21 cellular contexts compared by ENCODE assay signal in genomic region chr9:21608200-21608599, GRCh38.
DNase-seq lines count a peak whose midpoint lies in the region; ATAC-seq, FAIRE-seq and TF ChIP-seq lines count a peak whose summit lies in the region.
"Had no signal": no experiment of that assay in that cellular context is flagged by ENCODE, and none has a peak within 500 bp of the region (broad histone marks: within the 10 kb centered on the region; RNA-seq: fewer than 3 reads in every experiment).

No MANE protein-coding gene starts in this region.

- intact Hi-C loops in Panc1 (cut with micrococcal nuclease; ENCODE audit: unreplicated experiment) = no loop called here
- intact Hi-C loops in activated CD8-positive, alpha-beta T cell treated with anti-CD3 and anti-CD28 coated beads for 36 hours (cut with micrococcal nuclease) = no loop called here

- no peak for ATAC-seq in A549
- ATAC-seq in GM23338 = no peak
- ATAC-seq in Panc1 = no peak
- no peak for ATAC-seq in activated CD8-positive, alpha-beta T cell treated with anti-CD3 and anti-CD28 coated beads for 36 hours
- no peak for ATAC-seq in WTC11
- ATAC-seq: GM12878 had no signal

- H2AFZ ChIP-seq in GM23338 = peak overlapping the region; percentile 82; the same call in 1 of the 2 replicates

- TF ChIP-seq RAD21 in A549 (conservative IDR thresholded peaks at IDR 0.05 in 1 of 2, IDR thresholded peaks at IDR 0.05 in 1 of 2) = no peak

- H3K27me3 Mint-ChIP-seq in GM23338 (ENCODE audit: insufficient read depth, low read depth, poor library complexity) (peaks cover 2% of the 10 kb centered on the region), WTC11 (ENCODE audit: low read depth) (no peaks in the 10 kb centered on the region; the same call in 1 of the 2 replicates)
- H3K27me3 Mint-ChIP-seq in activated CD8-positive, alpha-beta T cell treated with anti-CD3 and anti-CD28 coated beads for 36 hours = no peaks in the 10 kb centered on the region
- H3K27me3 Mint-ChIP-seq: CD4-positive, CD25-positive, alpha-beta regulatory T cell had no signal

- H3K36me3 ChIP-seq in GM23338 (ENCODE audit: insufficient read depth) (no peaks in the 10 kb centered on the region), Panc1 (ENCODE audit: control insufficient read depth, insufficient read depth, low read length) (no peaks in the 10 kb centered on the region)
- H3K36me3 ChIP-seq: BE2C had no signal

- H3K27ac Mint-ChIP-seq in GM23338 (no peak overlapping the region), WTC11 (no peak overlapping the region)
- H3K27ac Mint-ChIP-seq in activated CD8-positive, alpha-beta T cell treated with anti-CD3 and anti-CD28 coated beads for 36 hours = no peak overlapping the region
- H3K27ac Mint-ChIP-seq: CD4-positive, CD25-positive, alpha-beta regulatory T cell; CD8-positive, alpha-beta memory T cell had no signal

- H3K27me3 ChIP-seq in GM23338 (ENCODE audit: insufficient read depth) (no peaks in the 10 kb centered on the region), Panc1 (ENCODE audit: control insufficient read depth, insufficient read depth, low read length) (no peaks in the 10 kb centered on the region)
- H3K27me3 ChIP-seq: BE2C had no signal

- H3K4me2 ChIP-seq in A549 (no peak overlapping the region), GM23338 (no peak overlapping the region)

- H4K20me1 ChIP-seq in GM23338 (replicated peaks; ENCODE audit: insufficient read depth) = no peaks in the 10 kb centered on the region

- H3K79me2 ChIP-seq in GM23338 (replicated peaks; ENCODE audit: insufficient read depth) = no peaks in the 10 kb centered on the region

- H3K27ac ChIP-seq in A549 = peak overlapping the region; percentile 38 to 75; a peak in 5 of 6 replicates
- no peak overlapping the region for H3K27ac ChIP-seq in GM23338 (ENCODE audit: low read depth)
- H3K27ac ChIP-seq in Panc1 (ENCODE audit: low read length) = peak overlapping the region; percentile 55

- TF ChIP-seq EP300 in A549 (IDR thresholded peaks at IDR 0.05) = no peak

- H3F3A ChIP-seq in GM23338 (replicated peaks; ENCODE audit: low read depth) = no peaks in the 10 kb centered on the region

- no peaks in the 10 kb centered on the region for H3K9me2 ChIP-seq in GM23338 (ENCODE audit: insufficient read depth)

- in situ Hi-C loops in Panc1 (cut with HindIII; ENCODE audit: low pct_unique_long_range_greater_than_20kb, low sequenced_read_pairs) = no loop called here

- H3K4me1 Mint-ChIP-seq in GM23338 (peaks cover 5% of the 10 kb centered on the region; the same call in 2 of the 3 replicates), WTC11 (peaks cover 12% of the 10 kb centered on the region)
- H3K4me1 Mint-ChIP-seq in activated CD8-positive, alpha-beta T cell treated with anti-CD3 and anti-CD28 coated beads for 36 hours (ENCODE audit: low read depth) = peaks cover 38% of the 10 kb centered on the region

- no peak for TF ChIP-seq CTCF in A549 (IDR thresholded peaks at IDR 0.05)
- TF ChIP-seq CTCF in GM23338 (conservative IDR thresholded peaks at IDR 0.05; ENCODE audit: low read depth in 2 of 2) = no peak
- no peak for TF ChIP-seq CTCF in Panc1 (IDR thresholded peaks at IDR 0.05)
- TF ChIP-seq CTCF in fibroblast of mammary gland (conservative IDR thresholded peaks at IDR 0.05; ENCODE audit: control insufficient read depth, insufficient read depth, low read depth, low read length) = no peak
- no peak for TF ChIP-seq CTCF in activated CD8-positive, alpha-beta T cell treated with anti-CD3 and anti-CD28 coated beads for 36 hours (IDR thresholded peaks at IDR 0.05)
- no peak for TF ChIP-seq CTCF in WTC11 (IDR thresholded peaks at IDR 0.05)

- H3K4me3 Mint-ChIP-seq in GM23338 (no peak overlapping the region), WTC11 (no peak overlapping the region)
- H3K4me3 Mint-ChIP-seq in activated CD8-positive, alpha-beta T cell treated with anti-CD3 and anti-CD28 coated beads for 36 hours = no peak overlapping the region
- H3K4me3 Mint-ChIP-seq: CD4-positive, CD25-positive, alpha-beta regulatory T cell; CD8-positive, alpha-beta memory T cell; HFFc6 had no signal

- no peaks in the 10 kb centered on the region for H3K9me3 ChIP-seq in A549
- no peaks in the 10 kb centered on the region for H3K9me3 ChIP-seq in Panc1 (ENCODE audit: control insufficient read depth, insufficient read depth, low read depth, low read length)
- H3K9me3 ChIP-seq: BE2C had no signal

- H3K9me3 Mint-ChIP-seq in GM23338 = no peaks in the 10 kb centered on the region
- peaks cover 3% of the 10 kb centered on the region for H3K9me3 Mint-ChIP-seq in activated CD8-positive, alpha-beta T cell treated with anti-CD3 and anti-CD28 coated beads for 36 hours
- no peaks in the 10 kb centered on the region for H3K9me3 Mint-ChIP-seq in WTC11
- H3K9me3 Mint-ChIP-seq: CD4-positive, CD25-positive, alpha-beta regulatory T cell; CD8-positive, alpha-beta memory T cell; HFFc6 had no signal

- CTCF ChIA-PET in A549 (lab: Yijun Ruan, JAX) = interaction anchor here (0.8 to 1.6 kb wide), 2 partner anchors 19 to 22 kb away, joined by 3 read pairs; no protein-coding TSS in a partner anchor
- CTCF ChIA-PET in Panc1 (lab: Charles Lee) = no interaction called here
- CTCF ChIA-PET in activated CD8-positive, alpha-beta T cell treated with anti-CD3 and anti-CD28 coated beads for 36 hours (lab: Charles Lee) = no interaction called here
- CTCF ChIA-PET in WTC11 (lab: Charles Lee) = no interaction called here

- TF ChIP-seq POLR2A in A549 (IDR thresholded peaks at IDR 0.05; ENCODE audit: low read length) = no peak

- no peak for FAIRE-seq in A549 (lab: Jason Lieb, UNC)
- FAIRE-seq: GM12878, GM19239, H54 had no signal

- no TSS peak for BruUV-seq in Panc1 (replicated peaks; lab: Mats Ljungman, UMichigan)

- no peak for DNase-seq in A549 (ENCODE audit: low read depth in 1 of 2, low spot score in 1 of 2)
- DNase-seq in GM23338 (ENCODE audit: low spot score) = no peak
- no peak for DNase-seq in Panc1 (ENCODE audit: low read depth, low spot score)
- DNase-seq in fibroblast of mammary gland (ENCODE audit: low read depth) = peak; percentile 44
- no peak for DNase-seq in activated CD8-positive, alpha-beta T cell treated with anti-CD3 and anti-CD28 coated beads for 36 hours
- DNase-seq in NCI-H2171 treated with DMSO at 0.1 percent for 48 hours (lab: John Stamatoyannopoulos, UW) = no peak
- no peak for DNase-seq in WTC11 (ENCODE audit: low spot score)
- DNase-seq: ACHN; BE2C; C1 segment of cervical spinal cord; CD4-positive, CD25-positive, alpha-beta regulatory T cell; CD8-positive, alpha-beta memory T cell; COR-L47; DMS 273 treated with DMSO at 0.1 percent for 48 hours; DMS53; DND-41; EL; HFFc6 had no signal

- POLR2A ChIA-PET in A549 (lab: Yijun Ruan, JAX) (no interaction called here), Panc1 (lab: Charles Lee) (no interaction called here), WTC11 (lab: Charles Lee) (no interaction called here)
- POLR2A ChIA-PET in activated CD8-positive, alpha-beta T cell treated with anti-CD3 and anti-CD28 coated beads for 36 hours (lab: Charles Lee) = no interaction called here

- H3K4me1 ChIP-seq in A549 = peaks cover 78% of the 10 kb centered on the region
- no peaks in the 10 kb centered on the region for H3K4me1 ChIP-seq in GM23338 (ENCODE audit: insufficient read depth)
- H3K4me1 ChIP-seq in Panc1 (ENCODE audit: control insufficient read depth, insufficient read depth, low read length) = peaks cover 12% of the 10 kb centered on the region
- H3K4me1 ChIP-seq: BE2C had no signal

- 88% methylated on average over 5 of the region's 5 CpGs for WGBS in A549 (ENCODE audit: missing lambda C conversion rate)

- no peaks in the 10 kb centered on the region for H3K36me3 Mint-ChIP-seq in GM23338 (ENCODE audit: low read depth)
- H3K36me3 Mint-ChIP-seq in activated CD8-positive, alpha-beta T cell treated with anti-CD3 and anti-CD28 coated beads for 36 hours (ENCODE audit: low read depth) = no peaks in the 10 kb centered on the region
- no peaks in the 10 kb centered on the region for H3K36me3 Mint-ChIP-seq in WTC11
- H3K36me3 Mint-ChIP-seq: CD4-positive, CD25-positive, alpha-beta regulatory T cell; CD8-positive, alpha-beta memory T cell had no signal

- no peak overlapping the region for H3K4me3 ChIP-seq in A549
- H3K4me3 ChIP-seq in GM23338 = no peak overlapping the region
- H3K4me3 ChIP-seq in Panc1 (ENCODE audit: low read depth in 2 of 2, low read length in 2 of 2) = no peak overlapping the region
- no peak overlapping the region for H3K4me3 ChIP-seq in fibroblast of mammary gland (ENCODE audit: control insufficient read depth, low read depth, low read length)
- H3K4me3 ChIP-seq: GM12878 had no signal

TF ChIP-seq in A549, 52 proteins besides CTCF, POLR2A, EP300 and RAD21:
- TF ChIP-seq CBX2 (IDR thresholded peaks at IDR 0.05; ENCODE audit: borderline replicate concordance, low read depth) (no peak), MAFK (IDR thresholded peaks at IDR 0.05; ENCODE audit: partially characterized antibody) (peak; percentile 76)

TF ChIP-seq in GM23338, 12 proteins besides CTCF, POLR2A, EP300 and RAD21 (continues in another document):
- TF ChIP-seq POLR2AphosphoS5 (IDR thresholded peaks at IDR 0.05; ENCODE audit: low read depth) = no peak
- no peak for TF ChIP-seq NANOG (IDR thresholded peaks at IDR 0.05; ENCODE audit: borderline replicate concordance)

TF ChIP-seq in WTC11, 78 proteins besides CTCF, POLR2A, EP300 and RAD21 (continues in another document):
- TF ChIP-seq KAT7 (CRISPR knock-in tag; IDR thresholded peaks at IDR 0.05; ENCODE audit: borderline replicate concordance) = no peak
- TF ChIP-seq PRDM15 (CRISPR knock-in tag; IDR thresholded peaks at IDR 0.05) = no peak
